ENCODE assay signal across 1 cellular context in genomic region chr6:31529329-31530150, GRCh38.
TF ChIP-seq lines count a peak whose summit lies in the region.

No MANE protein-coding gene starts in this region.

TF ChIP-seq in HepG2, 621 proteins besides CTCF, POLR2A, EP300 and RAD21 (continued from another document and continues in another):
- TF ChIP-seq ARID4A (CRISPR knock-in tag; IDR thresholded peaks at IDR 0.05; ENCODE audit: borderline replicate concordance) = no peak; the same call in 1 of the 2 replicates
- no peak for TF ChIP-seq NONO (IDR thresholded peaks at IDR 0.05)
- TF ChIP-seq NONO (CRISPR knock-in tag; conservative IDR thresholded peaks at IDR 0.05) = 0 out of 2 replicates have a peak, but pooled peaks have one; percentile 43
- TF ChIP-seq KDM2A (CRISPR knock-in tag; IDR thresholded peaks at IDR 0.05; ENCODE audit: borderline replicate concordance, low read depth) = peak; percentile 73
- TF ChIP-seq ZBTB26 (CRISPR knock-in tag; IDR thresholded peaks at IDR 0.05; ENCODE audit: borderline replicate concordance) = no peak
- no peak for TF ChIP-seq ZNF234 (CRISPR knock-in tag; conservative IDR thresholded peaks at IDR 0.05)
- TF ChIP-seq MAFG (CRISPR knock-in tag; IDR thresholded peaks at IDR 0.05) = no peak
- no peak for TF ChIP-seq HCFC1 (IDR thresholded peaks at IDR 0.05; ENCODE audit: low read depth, low read length)
- no peak for TF ChIP-seq HNF4A (CRISPR knock-in tag; IDR thresholded peaks at IDR 0.05)
- TF ChIP-seq CBX1 (IDR thresholded peaks at IDR 0.05; ENCODE audit: low read depth) = no peak
- 0 out of 2 replicates have a peak, but pooled peaks have one; percentile 58 for TF ChIP-seq E2F2 (CRISPR knock-in tag; IDR thresholded peaks at IDR 0.05; ENCODE audit: borderline replicate concordance)
- TF ChIP-seq PITX1 (CRISPR knock-in tag; IDR thresholded peaks at IDR 0.05) = peak; percentile 66; the same call in 1 of the 2 replicates
- no peak for TF ChIP-seq ZBTB44 (CRISPR knock-in tag; IDR thresholded peaks at IDR 0.05)
- TF ChIP-seq MLXIP (CRISPR knock-in tag; IDR thresholded peaks at IDR 0.05; ENCODE audit: borderline replicate concordance) = 0 out of 2 replicates have a peak, but pooled peaks have one; percentile 25
- peak; percentile 28 for TF ChIP-seq ELF3 (CRISPR knock-in tag; IDR thresholded peaks at IDR 0.05)
- TF ChIP-seq ZNF841 (CRISPR knock-in tag; IDR thresholded peaks at IDR 0.05; ENCODE audit: borderline replicate concordance) = no peak
- TF ChIP-seq MIXL1 (CRISPR knock-in tag; IDR thresholded peaks at IDR 0.05) = peak; percentile 84; the same call in 1 of the 2 replicates
- no peak; the same call in 1 of the 2 replicates for TF ChIP-seq ZNF580 (CRISPR knock-in tag; IDR thresholded peaks at IDR 0.05; ENCODE audit: borderline replicate concordance, low read depth)
- TF ChIP-seq LRRFIP1 (CRISPR knock-in tag; conservative IDR thresholded peaks at IDR 0.05) = no peak
- no peak for TF ChIP-seq SATB2 (CRISPR knock-in tag; IDR thresholded peaks at IDR 0.05)
- peak in 1 of 2 experiments; percentile 63; a peak in 2 of 4 replicates for TF ChIP-seq KLF16 (CRISPR knock-in tag; IDR thresholded peaks at IDR 0.05)
- TF ChIP-seq ATF1 (CRISPR knock-in tag; IDR thresholded peaks at IDR 0.05) = no peak
- 0 out of 2 replicates have a peak, but pooled peaks have one; percentile 41 for TF ChIP-seq ZNF180 (CRISPR knock-in tag; IDR thresholded peaks at IDR 0.05; ENCODE audit: borderline replicate concordance, low read depth)
- no peak; the same call in 1 of the 2 replicates for TF ChIP-seq ZNF331 (CRISPR knock-in tag; IDR thresholded peaks at IDR 0.05)
- no peak for TF ChIP-seq ZNF781 (CRISPR knock-in tag; IDR thresholded peaks at IDR 0.05; ENCODE audit: borderline replicate concordance, not compliant biosample characterization)
- no peak for TF ChIP-seq ZNF746 (CRISPR knock-in tag; IDR thresholded peaks at IDR 0.05)
- TF ChIP-seq MAFK (conservative IDR thresholded peaks at IDR 0.05 in 1 of 2, IDR thresholded peaks at IDR 0.05 in 1 of 2; ENCODE audit: low read length in 2 of 2) = no peak
- TF ChIP-seq ZNF17 (CRISPR knock-in tag; IDR thresholded peaks at IDR 0.05) = no peak
- TF ChIP-seq PLSCR1 (CRISPR knock-in tag; IDR thresholded peaks at IDR 0.05; ENCODE audit: borderline replicate concordance) = no peak
- TF ChIP-seq ZNF691 (CRISPR knock-in tag; IDR thresholded peaks at IDR 0.05; ENCODE audit: borderline replicate concordance, low read depth) = no peak
- TF ChIP-seq KLF12 (CRISPR knock-in tag; IDR thresholded peaks at IDR 0.05; ENCODE audit: borderline replicate concordance) = no peak
- peak; percentile 41; the same call in 1 of the 2 replicates for TF ChIP-seq ZNF280B (CRISPR knock-in tag; IDR thresholded peaks at IDR 0.05; ENCODE audit: borderline replicate concordance)
- peak; percentile 43; the same call in 1 of the 2 replicates for TF ChIP-seq ZFY (CRISPR knock-in tag; IDR thresholded peaks at IDR 0.05)
- peak; percentile 84 for TF ChIP-seq HNF1A (IDR thresholded peaks at IDR 0.05; ENCODE audit: low read depth)
- TF ChIP-seq HNF1A (CRISPR knock-in tag; IDR thresholded peaks at IDR 0.05; ENCODE audit: borderline replicate concordance) = peak; percentile 81
